20 cellular contexts compared by ENCODE assay signal in the genomic region with DNA sequence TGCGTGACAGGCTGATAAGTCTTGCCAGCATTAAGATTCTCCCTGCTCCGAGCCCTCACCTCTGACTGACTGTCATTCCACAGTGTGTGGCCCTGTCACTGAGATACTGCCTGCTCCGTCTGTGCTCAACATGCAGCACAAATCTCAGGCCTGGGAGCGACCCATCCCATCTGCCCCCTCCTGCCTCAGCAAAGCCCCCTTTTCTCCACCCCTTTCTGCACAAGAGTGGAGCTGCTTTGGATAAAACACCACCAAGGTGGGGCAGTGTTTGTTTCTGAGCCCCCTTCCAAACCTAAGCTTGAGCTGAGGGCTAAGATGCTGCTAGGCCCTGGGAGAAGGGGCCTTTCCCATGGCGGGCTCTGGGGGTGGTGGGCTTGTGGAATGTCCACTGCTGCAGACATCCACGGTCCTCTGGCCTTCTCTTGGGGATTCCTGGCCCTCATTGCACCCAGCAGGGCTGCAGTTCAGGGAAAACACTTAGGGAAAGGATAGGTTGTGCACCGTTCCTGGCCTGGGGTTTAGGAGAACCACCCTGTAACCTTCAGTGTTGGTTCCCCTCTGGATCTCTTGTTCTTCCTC.
DNase-seq lines count a peak whose midpoint lies in the region; ATAC-seq and TF ChIP-seq lines count a peak whose summit lies in the region.
"Had no signal": no experiment of that assay in that cellular context is flagged by ENCODE, and none has a peak within 500 bp of the region (broad histone marks: within the 10 kb centered on the region; RNA-seq: fewer than 3 reads in every experiment).

No MANE protein-coding gene starts in this region.

- CTCF ChIA-PET in activated CD8-positive, alpha-beta memory T cell treated with anti-CD3 and anti-CD28 coated beads, Interleukin-2, amount 10 ng/mL, durations not matched to agents 7 days and 5 days (lab: Charles Lee), result no interaction called here

- H3K27me3 Mint-ChIP-seq in activated CD8-positive, alpha-beta memory T cell treated with anti-CD3 and anti-CD28 coated beads, Interleukin-2, amount 10 ng/mL, durations not matched to agents 7 days and 5 days, result no peaks in the 10 kb centered on the region
- H3K27me3 Mint-ChIP-seq: B cell had no signal

- no peaks in the 10 kb centered on the region for H3K4me1 ChIP-seq in testis
- H3K4me1 ChIP-seq: Peyer's patch, SJSA1 had no signal

- no peak overlapping the region for H3K4me3 Mint-ChIP-seq in activated CD8-positive, alpha-beta memory T cell treated with anti-CD3 and anti-CD28 coated beads, Interleukin-2, amount 10 ng/mL, durations not matched to agents 7 days and 5 days
- H3K4me3 Mint-ChIP-seq: B cell, CD14-positive monocyte had no signal

- H3K36me3 Mint-ChIP-seq in activated CD8-positive, alpha-beta memory T cell treated with anti-CD3 and anti-CD28 coated beads, Interleukin-2, amount 10 ng/mL, durations not matched to agents 7 days and 5 days, result no peaks in the 10 kb centered on the region
- H3K36me3 Mint-ChIP-seq: CD14-positive monocyte had no signal

- no peak overlapping the region for H3K27ac ChIP-seq in testis
- H3K27ac ChIP-seq: Peyer's patch, SJSA1 had no signal

- H3K4me1 Mint-ChIP-seq in activated CD8-positive, alpha-beta memory T cell treated with anti-CD3 and anti-CD28 coated beads, Interleukin-2, amount 10 ng/mL, durations not matched to agents 7 days and 5 days, result no peaks in the 10 kb centered on the region
- H3K4me1 Mint-ChIP-seq: B cell, CD14-positive monocyte had no signal

- no peak for TF ChIP-seq POLR2A in testis (IDR thresholded peaks at IDR 0.05)

- intact Hi-C loops in testis (cut with DNase I; ENCODE audit: low total_unique reads), result no loop called here

- H3K27ac Mint-ChIP-seq in activated CD8-positive, alpha-beta memory T cell treated with anti-CD3 and anti-CD28 coated beads, Interleukin-2, amount 10 ng/mL, durations not matched to agents 7 days and 5 days, result no peak overlapping the region
- H3K27ac Mint-ChIP-seq: B cell had no signal

- 92 to 95% methylated on average over 5 to 7 of the region's 7 CpGs for WGBS in testis, 2 donors

- no peaks in the 10 kb centered on the region for H3K27me3 ChIP-seq in testis
- H3K27me3 ChIP-seq: Peyer's patch, SJSA1 had no signal

- peaks cover 2% of the 10 kb centered on the region for H3K9me3 Mint-ChIP-seq in activated CD8-positive, alpha-beta memory T cell treated with anti-CD3 and anti-CD28 coated beads, Interleukin-2, amount 10 ng/mL, durations not matched to agents 7 days and 5 days (ENCODE audit: low read depth)

- DNase-seq in activated CD8-positive, alpha-beta memory T cell treated with anti-CD3 and anti-CD28 coated beads, Interleukin-2, amount 10 ng/mL, durations not matched to agents 7 days and 5 days, result peak; percentile 15
- DNase-seq in activated CD8-positive, alpha-beta memory T cell treated with anti-CD3 and anti-CD28 coated beads, Interleukin-2, amount 50 U/mL, for 4 hours, result no peak
- peak; percentile 86 to 93 for DNase-seq in NCI-H524 (lab: John Stamatoyannopoulos, UW)
- DNase-seq in mesenteric fat pad (ENCODE audit: low spot score), result peak; percentile 71
- DNase-seq in testis, result peak; percentile 9
- DNase-seq in activated CD4-positive, alpha-beta T cell treated with anti-CD3 and anti-CD28 coated beads, Interleukin-2, amount 50 U/mL, for 4 hours, result no peak
- no peak for DNase-seq in RKO (ENCODE audit: low spot score)
- DNase-seq: GDM1, KG1, NCI-H1092, NCI-H146, NCI-H2081 treated with DMSO at 0.1 percent for 48 hours, NCI-H510A, NCI-H774, Peyer's patch had no signal

- no peaks in the 10 kb centered on the region for H3K9me3 ChIP-seq in testis
- H3K9me3 ChIP-seq: SJSA1 had no signal

- no peak overlapping the region for H3K4me3 ChIP-seq in testis
- H3K4me3 ChIP-seq: Peyer's patch, SJSA1 had no signal

- no peak for TF ChIP-seq CTCF in testis (IDR thresholded peaks at IDR 0.05)

- H3K36me3 ChIP-seq in testis (ENCODE audit: low read depth, missing control alignments), result no peaks in the 10 kb centered on the region
- H3K36me3 ChIP-seq: Peyer's patch, SJSA1 had no signal

- ATAC-seq in activated CD8-positive, alpha-beta memory T cell treated with anti-CD3 and anti-CD28 coated beads, Interleukin-2, amount 10 ng/mL, durations not matched to agents 7 days and 5 days, result no peak
- no peak for ATAC-seq in HG03432 (IDR thresholded peaks at IDR 0.05; ENCODE audit: unreplicated experiment)
- ATAC-seq: HCT116 had no signal

Comparison
In these comparisons a context has a peak if more than half of its experiments do, and no peak if none do; other contexts are left out.
1. DNase-seq: peak in activated CD8-positive, alpha-beta memory T cell treated with anti-CD3 and anti-CD28 coated beads, Interleukin-2, amount 10 ng/mL, durations not matched to agents 7 days and 5 days (single experiment), NCI-H524 (2 of 2), mesenteric fat pad (single experiment) and testis (single experiment); none in activated CD8-positive, alpha-beta memory T cell treated with anti-CD3 and anti-CD28 coated beads, Interleukin-2, amount 50 U/mL, for 4 hours (single experiment), activated CD4-positive, alpha-beta T cell treated with anti-CD3 and anti-CD28 coated beads, Interleukin-2, amount 50 U/mL, for 4 hours (0 of 2) and RKO (single experiment).